ENCODE assay signal across 12 cellular contexts in the genomic region with DNA sequence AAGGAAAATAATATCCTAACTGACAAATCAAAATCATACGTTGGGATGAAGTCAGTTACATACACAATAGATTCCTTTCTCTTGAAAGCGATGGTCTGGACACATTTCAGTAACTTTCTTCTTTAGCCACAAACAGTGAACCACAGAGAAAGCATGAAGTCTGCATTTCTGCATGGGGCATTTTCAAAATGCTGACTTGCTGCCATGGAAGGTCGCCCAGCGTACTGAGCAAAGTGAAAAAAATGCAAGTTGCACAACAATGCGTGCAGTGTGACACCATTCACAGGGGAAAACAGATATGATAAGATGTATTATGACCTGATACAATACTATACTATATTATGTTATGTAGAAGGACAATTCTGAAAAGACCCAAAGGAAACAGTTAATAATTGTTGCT.
DNase-seq lines count a peak whose midpoint lies in the region; ATAC-seq, FAIRE-seq and TF ChIP-seq lines count a peak whose summit lies in the region.
"Had no signal": no experiment of that assay in that cellular context is flagged by ENCODE, and none has a peak within 500 bp of the region (broad histone marks: within the 10 kb centered on the region; RNA-seq: fewer than 3 reads in every experiment).

No MANE protein-coding gene starts in this region.

- H3K27ac ChIP-seq in smooth muscle cell (ENCODE audit: low read depth): peak overlapping the region; percentile 22
- H3K27ac ChIP-seq in Karpas-422 (ENCODE audit: low read length): no peak overlapping the region

- H3K4me1 ChIP-seq in smooth muscle cell (ENCODE audit: low read depth) (no peaks in the 10 kb centered on the region), Karpas-422 (ENCODE audit: low read length) (no peaks in the 10 kb centered on the region)

- no peak overlapping the region for H3K4me3 Mint-ChIP-seq in MCF 10A (ENCODE audit: unreplicated experiment)
- no peak overlapping the region for H3K4me3 Mint-ChIP-seq in mesothelial cell of epicardium
- H3K4me3 Mint-ChIP-seq: activated CD4-positive, alpha-beta T cell treated with anti-CD3 and anti-CD28 coated beads, Interleukin-2, amount 10 ng/mL, durations not matched to agents 7 days and 5 days; naive thymus-derived CD4-positive, alpha-beta T cell had no signal

- 21% methylated on average over 5 of the region's 5 CpGs for WGBS in smooth muscle cell (ENCODE audit: low lambda C conversion rate)

- H3K9me3 ChIP-seq in smooth muscle cell (replicated peaks; ENCODE audit: low read depth) (no peaks in the 10 kb centered on the region), Karpas-422 (ENCODE audit: low read length) (no peaks in the 10 kb centered on the region)

- H3K27me3 Mint-ChIP-seq in MCF 10A (ENCODE audit: insufficient read depth, unreplicated experiment) (no peaks in the 10 kb centered on the region), mesothelial cell of epicardium (ENCODE audit: low read depth) (no peaks in the 10 kb centered on the region)

- no peak for ATAC-seq in GM21526 (IDR thresholded peaks at IDR 0.05; ENCODE audit: low FRiP score, unreplicated experiment)
- ATAC-seq: naive thymus-derived CD4-positive, alpha-beta T cell had no signal

- H3K4me3 ChIP-seq in smooth muscle cell (no peak overlapping the region), Karpas-422 (ENCODE audit: low read length) (no peak overlapping the region)
- H3K4me3 ChIP-seq: coronary artery had no signal

- H3K4me1 Mint-ChIP-seq in MCF 10A (ENCODE audit: insufficient read depth, unreplicated experiment) (peaks cover 9% of the 10 kb centered on the region), mesothelial cell of epicardium (no peaks in the 10 kb centered on the region)

- peak; percentile 65 for FAIRE-seq in H54 (lab: Jason Lieb, UNC)

- no peaks in the 10 kb centered on the region for H3K36me3 ChIP-seq in smooth muscle cell (ENCODE audit: low read depth)
- no peaks in the 10 kb centered on the region for H3K36me3 ChIP-seq in Karpas-422 (ENCODE audit: insufficient read depth, low read length)

- H3K79me2 ChIP-seq in smooth muscle cell (ENCODE audit: low read depth): no peaks in the 10 kb centered on the region
- no peaks in the 10 kb centered on the region for H3K79me2 ChIP-seq in Karpas-422 (ENCODE audit: low read length)

- CTCF ChIA-PET in MCF 10A (lab: Yijun Ruan, JAX): interaction anchor here (0.8 kb wide), 1 partner anchor 133 kb away, joined by 3 read pairs; no protein-coding TSS in a partner anchor

- TF ChIP-seq POLR2A in H54 (IDR thresholded peaks at IDR 0.05; ENCODE audit: low read depth, low read length): no peak

- H3K27ac Mint-ChIP-seq in MCF 10A (ENCODE audit: low read depth, unreplicated experiment): no peak overlapping the region
- H3K27ac Mint-ChIP-seq in mesothelial cell of epicardium: no peak overlapping the region
- H3K27ac Mint-ChIP-seq: activated CD4-positive, alpha-beta T cell treated with anti-CD3 and anti-CD28 coated beads, Interleukin-2, amount 10 ng/mL, durations not matched to agents 7 days and 5 days; naive thymus-derived CD4-positive, alpha-beta T cell had no signal

- no peaks in the 10 kb centered on the region for H3K36me3 Mint-ChIP-seq in MCF 10A (ENCODE audit: insufficient read depth, unreplicated experiment)
- H3K36me3 Mint-ChIP-seq in mesothelial cell of epicardium: no peaks in the 10 kb centered on the region

- H3K4me2 ChIP-seq in smooth muscle cell: peak overlapping the region; percentile 55
- no peak overlapping the region for H3K4me2 ChIP-seq in Karpas-422 (ENCODE audit: low read depth, low read length, poor library complexity, severe bottlenecking)

- DNase-seq in H54 (ENCODE audit: insufficient read length, low spot score) (no peak), MCF 10A (ENCODE audit: unreplicated experiment) (peak; percentile 71), iris pigment epithelial cell (ENCODE audit: low read depth) (peak; percentile 97), smooth muscle cell (lab: John Stamatoyannopoulos, UW; ENCODE audit: unreplicated experiment) (no peak), NCI-H128 (lab: John Stamatoyannopoulos, UW; ENCODE audit: unreplicated experiment) (no peak), Karpas-422 (no peak), mesothelial cell of epicardium (ENCODE audit: low spot score in 2 of 2, unreplicated experiment in 2 of 2) (no peak)
- DNase-seq: activated CD4-positive, alpha-beta T cell treated with anti-CD3 and anti-CD28 coated beads, Interleukin-2, amount 10 ng/mL, durations not matched to agents 7 days and 5 days; naive thymus-derived CD4-positive, alpha-beta T cell; NCI-H526 had no signal

- no peaks in the 10 kb centered on the region for H3K9me3 Mint-ChIP-seq in MCF 10A (ENCODE audit: unreplicated experiment)
- H3K9me3 Mint-ChIP-seq in mesothelial cell of epicardium: peaks cover 12% of the 10 kb centered on the region

- intact Hi-C loops in MCF 10A (cut with micrococcal nuclease): no loop called here

- POLR2A ChIA-PET in MCF 10A (lab: Yijun Ruan, JAX): interaction anchor here (0.9 to 1.4 kb wide), 2 partner anchors 12 to 48 kb away, joined by 9 read pairs; no protein-coding TSS in a partner anchor

- no peaks in the 10 kb centered on the region for H4K20me1 ChIP-seq in smooth muscle cell (ENCODE audit: low read depth)
- no peaks in the 10 kb centered on the region for H4K20me1 ChIP-seq in Karpas-422 (ENCODE audit: insufficient read depth, low read depth, low read length)

- H3K27me3 ChIP-seq in smooth muscle cell (ENCODE audit: low read depth) (no peaks in the 10 kb centered on the region), Karpas-422 (ENCODE audit: low read length) (no peaks in the 10 kb centered on the region)

- no peaks in the 10 kb centered on the region for H3K9me2 ChIP-seq in Karpas-422 (replicated peaks; ENCODE audit: insufficient read depth, low read length)

- no peak overlapping the region for H3K9ac ChIP-seq in smooth muscle cell (ENCODE audit: low read depth)
- no peak overlapping the region for H3K9ac ChIP-seq in Karpas-422 (ENCODE audit: low read length)

- H3F3A ChIP-seq in smooth muscle cell (ENCODE audit: low read depth): no peaks in the 10 kb centered on the region

- H2AFZ ChIP-seq in smooth muscle cell (ENCODE audit: low read depth) (peak overlapping the region; percentile 10), Karpas-422 (ENCODE audit: low read length) (no peak overlapping the region)

- no TSS peak for BruUV-seq in MCF 10A (replicated peaks; lab: Mats Ljungman, UMichigan)

- TF ChIP-seq CTCF in MCF 10A (IDR thresholded peaks at IDR 0.05; ENCODE audit: unreplicated experiment) (no peak), smooth muscle cell (IDR thresholded peaks at IDR 0.05; ENCODE audit: borderline replicate concordance, insufficient read depth, poor library complexity, severe bottlenecking) (no peak), mesothelial cell of epicardium (IDR thresholded peaks at IDR 0.05; ENCODE audit: unreplicated experiment) (no peak)

Comparison
In these comparisons a context has a peak if more than half of its experiments do, and no peak if none do; other contexts are left out.
1. DNase-seq: peak in MCF 10A (single experiment) and iris pigment epithelial cell (single experiment); none in H54 (single experiment), smooth muscle cell (single experiment), NCI-H128 (single experiment), Karpas-422 (single experiment) and mesothelial cell of epicardium (0 of 2).